In genomic region chr3:26376131-26376530, GRCh38 we compare ENCODE assay signal across 26 cellular contexts.
"Had no signal": no experiment of that assay in that cellular context is flagged by ENCODE, and none has a peak within 500 bp of the region (broad histone marks: within the 10 kb centered on the region; RNA-seq: fewer than 3 reads in every experiment).

No MANE protein-coding gene starts in this region.

- H3K4me2 ChIP-seq: hepatocyte had no signal

- H3K4me3 ChIP-seq: esophagus squamous epithelium, hepatocyte, left ventricle myocardium inferior, lung, psoas muscle, spleen, testis, tibial nerve, upper lobe of right lung, vagina had no signal

- H3K27ac ChIP-seq: esophagus squamous epithelium, hepatocyte, left ventricle myocardium inferior, parathyroid adenoma, psoas muscle, spleen, testis, tibial nerve, upper lobe of right lung, vagina had no signal

- H3K36me3 Mint-ChIP-seq: naive B cell; stimulated activated naive B cell treated with anti-CD40 and anti-IgM and Interleukin-4, amounts not matched to agents 10 μg/mL and 1 μg/mL and 100 μg/mL, for 72 hours had no signal

- DNase-seq: effector memory CD8-positive, alpha-beta T cell; esophagus squamous epithelium; foreskin fibroblast; head of caudate nucleus; kidney; left cardiac atrium; left ventricle myocardium inferior; mesendoderm; naive B cell; psoas muscle; retina; spleen; stimulated activated CD4-positive, alpha-beta T cell treated with anti-CD3 and anti-CD28 coated beads, Interleukin-15, amount 100 ng/mL, for 24 hours; stimulated activated CD4-positive, alpha-beta T cell treated with anti-CD3 and anti-CD28 coated beads, Interleukin-1b, Interleukin-23, amount 100 ng/mL, for 48 hours; stimulated activated CD4-positive, alpha-beta T cell treated with anti-CD3 and anti-CD28 coated beads, Interleukin-4, amount 100 ng/mL, for 24 hours; stimulated activated naive B cell treated with anti-CD40 and anti-IgM and Interleukin-4, amounts not matched to agents 10 μg/mL and 1 μg/mL and 100 μg/mL, for 72 hours; stimulated activated naive CD8-positive, alpha-beta T cell treated with anti-CD3 and anti-CD28 coated beads, Interleukin-15, amount 100 ng/mL, for 72 hours; testis; upper lobe of right lung had no signal

- H3K4me3 Mint-ChIP-seq: effector memory CD8-positive, alpha-beta T cell; naive B cell; nephron; stimulated activated naive B cell treated with anti-CD40 and anti-IgM and Interleukin-4, amounts not matched to agents 10 μg/mL and 1 μg/mL and 100 μg/mL, for 72 hours; stimulated activated naive CD8-positive, alpha-beta T cell treated with anti-CD3 and anti-CD28 coated beads, Interleukin-15, amount 100 ng/mL, for 72 hours had no signal

- H3K27me3 Mint-ChIP-seq: effector memory CD8-positive, alpha-beta T cell; naive B cell; stimulated activated naive B cell treated with anti-CD40 and anti-IgM and Interleukin-4, amounts not matched to agents 10 μg/mL and 1 μg/mL and 100 μg/mL, for 72 hours; stimulated activated naive CD8-positive, alpha-beta T cell treated with anti-CD3 and anti-CD28 coated beads, Interleukin-15, amount 100 ng/mL, for 72 hours had no signal

- H3K36me3 ChIP-seq: esophagus squamous epithelium, left ventricle myocardium inferior, spleen, tibial nerve, upper lobe of right lung, vagina had no signal

- H3K9me3 ChIP-seq: esophagus squamous epithelium, left ventricle myocardium inferior, psoas muscle, spleen, testis, tibial nerve, upper lobe of right lung, vagina had no signal

- ATAC-seq: effector memory CD8-positive, alpha-beta T cell; left cardiac atrium; psoas muscle; sciatic nerve; stimulated activated naive B cell treated with anti-CD40 and anti-IgM and Interleukin-4, amounts not matched to agents 10 μg/mL and 1 μg/mL and 100 μg/mL, for 72 hours; stimulated activated naive CD8-positive, alpha-beta T cell treated with anti-CD3 and anti-CD28 coated beads, Interleukin-15, amount 100 ng/mL, for 72 hours; upper lobe of right lung had no signal

- H3K9me3 Mint-ChIP-seq: nephron had no signal

- H3K4me1 Mint-ChIP-seq: naive B cell; nephron; stimulated activated naive B cell treated with anti-CD40 and anti-IgM and Interleukin-4, amounts not matched to agents 10 μg/mL and 1 μg/mL and 100 μg/mL, for 72 hours; stimulated activated naive CD8-positive, alpha-beta T cell treated with anti-CD3 and anti-CD28 coated beads, Interleukin-15, amount 100 ng/mL, for 72 hours had no signal

- H3K27ac Mint-ChIP-seq: effector memory CD8-positive, alpha-beta T cell; naive B cell; nephron; stimulated activated naive B cell treated with anti-CD40 and anti-IgM and Interleukin-4, amounts not matched to agents 10 μg/mL and 1 μg/mL and 100 μg/mL, for 72 hours; stimulated activated naive CD8-positive, alpha-beta T cell treated with anti-CD3 and anti-CD28 coated beads, Interleukin-15, amount 100 ng/mL, for 72 hours had no signal

- H3K27me3 ChIP-seq: esophagus squamous epithelium, hepatocyte, spleen, testis, tibial nerve, upper lobe of right lung, vagina had no signal

- H3K9ac ChIP-seq: parathyroid adenoma had no signal

- H2AFZ ChIP-seq: hepatocyte, parathyroid adenoma had no signal

- H3K4me1 ChIP-seq: esophagus squamous epithelium, left ventricle myocardium inferior, parathyroid adenoma, psoas muscle, spleen, testis, tibial nerve, upper lobe of right lung, vagina had no signal
